Comparison of ENCODE assay signal across 8 cellular contexts in genomic region chr4:184250795-184251679, GRCh38. TPM values are rescaled to one million over a fixed set of nuclear protein-coding genes. Genes with fewer than 3 reads are reported as not detected.
DNase-seq lines count a peak whose midpoint lies in the region; FAIRE-seq and TF ChIP-seq lines count a peak whose summit lies in the region.

No MANE protein-coding gene starts in this region.

- FAIRE-seq in keratinocyte (lab: Jason Lieb, UNC), result peak; percentile 20

- H3K9me3 ChIP-seq in keratinocyte (ENCODE audit: control insufficient read depth, low read depth, low read length) (no peaks in the 10 kb centered on the region), transverse colon (no peaks in the 10 kb centered on the region)

- DNase-seq in AG10803 (ENCODE audit: low read depth) (peak; percentile 51), GM13976 (ENCODE audit: low spot score) (peak; percentile 63), HS-27A (ENCODE audit: low read depth) (peak; percentile 5), NOMO-1 treated with dmso at 0.1 percent for 144 hours (lab: John Stamatoyannopoulos, UW; ENCODE audit: unreplicated experiment) (peak; percentile 17), astrocyte of the spinal cord (ENCODE audit: low read depth, low spot score) (peak; percentile 58), keratinocyte (ENCODE audit: low read depth, low spot score) (no peak), transverse colon (no peak), posterior cingulate gyrus (no peak)

- no peak overlapping the region for H3K9ac ChIP-seq in keratinocyte (ENCODE audit: control insufficient read depth, extremely low read depth, insufficient read depth, low read length)

- no peak overlapping the region for H3K4me3 ChIP-seq in AG10803 (ENCODE audit: low read length)
- H3K4me3 ChIP-seq in astrocyte of the spinal cord (ENCODE audit: low read depth, low read length), result no peak overlapping the region
- no peak overlapping the region for H3K4me3 ChIP-seq in keratinocyte (ENCODE audit: control insufficient read depth in 2 of 3, extremely low read depth in 1 of 3, insufficient read depth in 2 of 3, low read depth in 1 of 3, low read length in 3 of 3)
- H3K4me3 ChIP-seq in transverse colon, result no peak overlapping the region

- no peak overlapping the region for H3K4me2 ChIP-seq in keratinocyte (ENCODE audit: control insufficient read depth, extremely low read depth, insufficient read depth, low read depth, low read length)

- no peaks in the 10 kb centered on the region for H3K4me1 ChIP-seq in keratinocyte (ENCODE audit: control insufficient read depth, extremely low read depth, insufficient read depth, low read length)
- H3K4me1 ChIP-seq in transverse colon, result no peaks in the 10 kb centered on the region

- no peaks in the 10 kb centered on the region for H4K20me1 ChIP-seq in keratinocyte (ENCODE audit: control insufficient read depth, extremely low read depth, insufficient read depth, low read length)

- WGBS in transverse colon (ENCODE audit: low coverage in 1 of 2), 2 donors, result 71 to 72% methylated on average over 10 to 23 of the region's 23 CpGs

- H3K27ac ChIP-seq in keratinocyte (ENCODE audit: control insufficient read depth, insufficient read depth, low read length) (no peak overlapping the region), transverse colon (no peak overlapping the region)

- in situ Hi-C loops in GM13976 (cut with MboI; ENCODE audit: low sequenced_read_pairs, unreplicated experiment), result no loop called here
- in situ Hi-C loops in astrocyte of the spinal cord (cut with HindIII; ENCODE audit: low sequenced_read_pairs), result no loop called here
- in situ Hi-C loops in transverse colon (cut with MboI; ENCODE audit: low pct_ligation_motif_present in 1 of 4, low pct_unique_long_range_greater_than_20kb in 1 of 4, low sequenced_read_pairs in 3 of 4), result loop anchor here in 2 of 4 donors (25.0 kb wide), 2 partner anchors 286 to 386 kb away; partner anchors contain the start of genes CASP3 (in 1 of the 2) and PRIMPOL (in 1 of the 2)

- intact Hi-C loops in transverse colon (cut with DNase I; ENCODE audit: low total_unique reads), result loop anchor here (10.0 kb wide), 1 partner anchor 844 kb away; no protein-coding TSS in a partner anchor
- intact Hi-C loops in posterior cingulate gyrus (cut with DNase I), result loop anchor here (2.0 to 5.0 kb wide), 2 partner anchors 82 to 414 kb away; no protein-coding TSS in a partner anchor

- TF ChIP-seq EP300 in transverse colon (IDR thresholded peaks at IDR 0.05; ENCODE audit: low read depth), result no peak

- no peak for TF ChIP-seq POLR2A in transverse colon (IDR thresholded peaks at IDR 0.05)

- TF ChIP-seq CTCF in AG10803 (conservative IDR thresholded peaks at IDR 0.05; ENCODE audit: low read length) (peak; percentile 60), GM13976 (IDR thresholded peaks at IDR 0.05; ENCODE audit: borderline replicate concordance, control extremely low read depth, extremely low read depth, insufficient read depth, missing control alignments) (no peak), astrocyte of the spinal cord (IDR thresholded peaks at IDR 0.05; ENCODE audit: low read depth, low read length) (peak; percentile 64), keratinocyte (optimal IDR thresholded peaks at IDR 0.05 in 1 of 3, IDR thresholded peaks at IDR 0.05 in 1 of 3, conservative IDR thresholded peaks at IDR 0.05 in 1 of 3; ENCODE audit: extremely low read depth in 1 of 3, insufficient read depth in 2 of 3, low read length in 3 of 3) (peak; percentile 21 to 58 (median 47)), transverse colon (IDR thresholded peaks at IDR 0.05) (peak; percentile 38 to 64 (median 53))

- no peaks in the 10 kb centered on the region for H3K79me2 ChIP-seq in keratinocyte (ENCODE audit: control insufficient read depth, insufficient read depth, low read length)

- no peaks in the 10 kb centered on the region for H3K27me3 ChIP-seq in keratinocyte (ENCODE audit: control insufficient read depth, extremely low read depth, insufficient read depth, low read length)
- H3K27me3 ChIP-seq in transverse colon, result no peaks in the 10 kb centered on the region

- dilution Hi-C loops in keratinocyte (cut with MboI; ENCODE audit: extremely low pct_ligation_motif_present, low sequenced_read_pairs), result no loop called here

- no peaks in the 10 kb centered on the region for H3K36me3 ChIP-seq in keratinocyte (ENCODE audit: control insufficient read depth in 2 of 2, extremely low read depth in 1 of 2, insufficient read depth in 2 of 2, low read length in 2 of 2)
- H3K36me3 ChIP-seq in transverse colon, result no peaks in the 10 kb centered on the region

- H2AFZ ChIP-seq in keratinocyte (ENCODE audit: control insufficient read depth, low read length), result no peak overlapping the region

- no peaks in the 10 kb centered on the region for H3K9me1 ChIP-seq in keratinocyte (ENCODE audit: control insufficient read depth, extremely low read depth, insufficient read depth, low read length)

RNA-seq across cellular contexts. Expression of gene ENPP6, which starts 33.4 kb away (rescaled TPM):
- not detected in 3 replicates for polyA plus RNA-seq in keratinocyte
- polyA plus RNA-seq in keratinocyte (2011; ENCODE audit: low read depth), result not detected
- polyA plus RNA-seq in keratinocyte (2011; cell fraction: cytosol; rRNA removed), result not detected in 2 replicates
- not detected in 2 replicates for polyA plus RNA-seq in keratinocyte (2011; cell fraction: nucleus; rRNA removed)
- not detected in 2 replicates for polyA plus RNA-seq in keratinocyte (2012; ENCODE audit: low replicate concordance)
- polyA minus RNA-seq in keratinocyte, result not detected in 3 replicates
- not detected for polyA minus RNA-seq in keratinocyte (2011; cell fraction: cytosol; rRNA and poly(A)+ RNA removed)
- not detected in 2 replicates for polyA minus RNA-seq in keratinocyte (2011; cell fraction: nucleus; rRNA and poly(A)+ RNA removed)
- total RNA-seq in transverse colon, result under 1 TPM in 2 of 4 donors, not detected in 2; 0.14 to 0.64 TPM

Comparison
In these comparisons a context has a peak if more than half of its experiments do, and no peak if none do; other contexts are left out.
1. DNase-seq: peak in AG10803 (single experiment), GM13976 (single experiment), HS-27A (single experiment), NOMO-1 treated with dmso at 0.1 percent for 144 hours (single experiment) and astrocyte of the spinal cord (single experiment); none in keratinocyte (single experiment), transverse colon (single experiment) and posterior cingulate gyrus (0 of 10).